Comparison of ENCODE assay signal across 21 cellular contexts in the genomic region with DNA sequence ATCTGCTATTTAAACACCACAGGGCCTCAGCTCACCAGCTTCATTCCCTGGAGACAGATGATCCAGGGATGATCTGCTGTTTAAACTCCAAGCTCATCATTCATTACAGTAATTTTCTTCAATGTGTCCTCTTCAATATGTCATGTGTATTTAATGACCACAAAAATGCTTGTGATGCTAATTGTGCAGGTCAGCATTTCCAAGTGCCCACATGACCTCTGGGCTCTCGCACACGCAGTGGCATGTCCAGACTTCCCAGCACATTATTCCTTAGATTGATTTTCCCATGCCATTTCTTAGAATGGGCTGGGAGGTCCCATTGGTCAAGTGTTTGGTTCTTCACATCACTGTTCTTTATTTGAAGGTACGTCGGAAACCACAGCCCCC.
DNase-seq lines count a peak whose midpoint lies in the region; ATAC-seq, FAIRE-seq and TF ChIP-seq lines count a peak whose summit lies in the region.
"Had no signal": no experiment of that assay in that cellular context is flagged by ENCODE, and none has a peak within 500 bp of the region (broad histone marks: within the 10 kb centered on the region; RNA-seq: fewer than 3 reads in every experiment).

No MANE protein-coding gene starts in this region.

- H3K9me2 ChIP-seq in MM.1S (replicated peaks; ENCODE audit: insufficient read depth, low read length): no peaks in the 10 kb centered on the region

- peak overlapping the region; percentile 55 for H3K4me2 ChIP-seq in MM.1S (ENCODE audit: low read depth, low read length)

- H3K27me3 ChIP-seq in GM06990 (replicated peaks; ENCODE audit: control insufficient read depth, insufficient read depth, low read length) (no peaks in the 10 kb centered on the region), MM.1S (replicated peaks; ENCODE audit: insufficient read depth, low read length) (no peaks in the 10 kb centered on the region), bronchial epithelial cell (ENCODE audit: control insufficient read depth, insufficient read depth, low read length) (no peaks in the 10 kb centered on the region)

- peak; percentile 14 for DNase-seq in GM06990 (ENCODE audit: extremely low read depth, insufficient read length)
- DNase-seq in MM.1S: peak; percentile 42
- peak; percentile 28 for DNase-seq in bronchial epithelial cell (ENCODE audit: low read depth)
- no peak for DNase-seq in HPDE6-E6E7 (ENCODE audit: extremely low spot score)
- DNase-seq in stimulated activated CD4-positive, alpha-beta T cell treated with anti-CD3 and anti-CD28 coated beads, Interleukin-2, amount 100 ng/mL, for 24 hours: no peak
- DNase-seq in iPS-NIHi11 (ENCODE audit: low spot score): no peak
- DNase-seq: activated CD4-positive, alpha-beta T cell treated with anti-CD3 and anti-CD28 coated beads, Interleukin-2, amount 50 U/mL, for 4 hours; activated CD8-positive, alpha-beta memory T cell treated with anti-CD3 and anti-CD28 coated beads, Interleukin-2, amount 50 U/mL, for 4 hours; activated effector memory CD4-positive, alpha-beta T cell treated with Interleukin-2 at 50 U/mL for 16 hours; activated naive CD8-positive, alpha-beta T cell treated with anti-CD3 and anti-CD28 coated beads, Interleukin-2, amount 10 ng/mL, durations not matched to agents 7 days and 5 days; cerebellar nuclear complex; dorsolateral prefrontal cortex; head of caudate nucleus; NCI-H1105 treated with DMSO at 0.1 percent for 48 hours; psoas muscle; T1000; trophoblast cell had no signal

- H3K36me3 ChIP-seq in GM06990 (ENCODE audit: control insufficient read depth, insufficient read depth, low read length) (no peaks in the 10 kb centered on the region), MM.1S (replicated peaks; ENCODE audit: insufficient read depth, low read length) (no peaks in the 10 kb centered on the region), bronchial epithelial cell (ENCODE audit: control insufficient read depth, insufficient read depth, low read length) (no peaks in the 10 kb centered on the region)

- ATAC-seq in GM18907 (IDR thresholded peaks at IDR 0.05; ENCODE audit: unreplicated experiment): peak; percentile 21
- ATAC-seq: HCT116, psoas muscle, Right ventricle myocardium inferior had no signal

- H3K4me3 ChIP-seq in GM06990 (replicated peaks; ENCODE audit: low read depth, low read length) (no peak overlapping the region), MM.1S (ENCODE audit: low read length) (peak overlapping the region; percentile 7; the same call in 1 of the 2 replicates), bronchial epithelial cell (ENCODE audit: low read depth, low read length) (no peak overlapping the region)
- H3K4me3 ChIP-seq: dorsolateral prefrontal cortex, psoas muscle had no signal

- no peaks in the 10 kb centered on the region for H3K9me3 ChIP-seq in MM.1S (replicated peaks; ENCODE audit: insufficient read depth, low read length)
- H3K9me3 ChIP-seq: psoas muscle had no signal

- FAIRE-seq in bronchial epithelial cell (lab: Jason Lieb, UNC): no peak

- H4K20me1 ChIP-seq in MM.1S (ENCODE audit: insufficient read depth, low read length): no peaks in the 10 kb centered on the region

- H2AFZ ChIP-seq in MM.1S (ENCODE audit: low read length): peak overlapping the region; percentile 45; the same call in 1 of the 2 replicates

- H3K9ac ChIP-seq in MM.1S (ENCODE audit: low read length): no peak overlapping the region

- no peaks in the 10 kb centered on the region for H3K79me2 ChIP-seq in MM.1S (ENCODE audit: low read length)

- H3F3A ChIP-seq in MM.1S (ENCODE audit: insufficient read depth, low read length): peaks cover 16% of the 10 kb centered on the region

- peaks cover 28% of the 10 kb centered on the region for H3K4me1 ChIP-seq in MM.1S (ENCODE audit: low read length)
- H3K4me1 ChIP-seq: psoas muscle had no signal

- no peak for TF ChIP-seq CTCF in GM06990 (IDR thresholded peaks at IDR 0.05; ENCODE audit: insufficient read depth, low read length, poor library complexity, severe bottlenecking)
- no peak; the same call in 1 of the 2 replicates for TF ChIP-seq CTCF in MM.1S (IDR thresholded peaks at IDR 0.05; ENCODE audit: low read length)
- TF ChIP-seq CTCF in bronchial epithelial cell (IDR thresholded peaks at IDR 0.05; ENCODE audit: insufficient read depth, low read length, severe bottlenecking): no peak

- peak overlapping the region; percentile 81 for H3K27ac ChIP-seq in MM.1S (ENCODE audit: low read length)
- H3K27ac ChIP-seq: dorsolateral prefrontal cortex, epithelial cell of prostate, psoas muscle had no signal

Comparison
In these comparisons a context has a peak if more than half of its experiments do, and no peak if none do; other contexts are left out.
1. DNase-seq: peak in GM06990 (single experiment), MM.1S (single experiment) and bronchial epithelial cell (single experiment); none in HPDE6-E6E7 (single experiment), stimulated activated CD4-positive, alpha-beta T cell treated with anti-CD3 and anti-CD28 coated beads, Interleukin-2, amount 100 ng/mL, for 24 hours (0 of 2) and iPS-NIHi11 (single experiment).